Comparison of ENCODE assay signal across 8 cellular contexts in the genomic region with DNA sequence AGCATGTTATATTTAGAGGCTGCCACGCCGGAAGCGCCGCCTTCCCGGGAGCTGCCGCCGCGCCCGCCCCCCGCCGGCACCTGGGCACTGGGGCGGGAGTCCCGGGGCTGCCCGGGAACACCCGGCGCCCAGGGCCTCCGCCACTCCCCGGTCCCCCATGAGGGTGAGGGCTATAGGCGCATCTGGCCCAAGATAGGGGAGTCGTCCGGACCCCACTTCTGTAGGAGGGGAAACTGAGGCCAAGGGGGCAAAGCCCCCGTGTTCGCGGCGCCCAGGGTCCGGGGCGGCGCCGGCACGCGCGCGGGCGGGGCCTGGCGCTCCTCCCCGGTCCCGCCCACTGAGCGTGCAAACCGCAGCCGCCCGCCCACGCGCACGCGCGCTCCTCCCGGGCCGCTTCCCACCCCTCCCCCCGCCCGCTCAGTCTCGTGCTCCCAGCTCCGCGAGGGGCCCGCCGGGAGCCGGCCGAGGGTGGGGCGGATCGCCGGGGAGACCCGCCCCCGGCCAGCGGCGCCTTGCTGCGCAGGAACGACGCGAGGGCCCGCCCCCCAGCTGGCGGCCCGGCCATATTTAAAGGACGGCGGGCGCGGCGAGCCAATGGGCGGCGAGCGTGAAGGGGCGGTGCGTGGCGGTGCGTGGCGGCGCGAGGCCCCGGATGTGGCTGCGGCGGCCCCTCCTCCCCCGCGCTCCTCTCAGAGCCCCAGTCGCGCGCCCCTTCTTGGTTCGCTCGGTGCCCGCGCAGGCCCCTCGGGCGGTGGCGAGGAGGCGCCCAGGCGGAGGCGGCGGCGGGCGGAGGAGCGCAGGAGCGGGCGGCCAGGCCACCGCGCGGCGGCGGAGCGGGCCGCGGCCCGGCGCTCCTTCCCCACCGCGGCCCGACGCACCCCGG. TPM values are rescaled to one million over a fixed set of nuclear protein-coding genes. Genes with fewer than 3 reads are reported as not detected.
DNase-seq lines count a peak whose midpoint lies in the region; TF ChIP-seq lines count a peak whose summit lies in the region.

TSS of gene LSM14B (plus strand) at position 700 of the 883 bp plus-strand sequence. CDS start 192 bp downstream, outside the sequence.

- H3K9ac ChIP-seq in ES-I3 (ENCODE audit: low read depth, low read length): peak within 1 kb of the TSS; percentile 74
- H3K9ac ChIP-seq in MM.1S (ENCODE audit: low read length): peak within 1 kb of the TSS; percentile 73

- in situ Hi-C loops in HAP-1 (cut with MboI; ENCODE audit: low sequenced_read_pairs): loop anchor here (5.0 kb wide), 1 partner anchor 60 kb away; no protein-coding TSS in a partner anchor

- no peak for TF ChIP-seq CTCF in MM.1S (IDR thresholded peaks at IDR 0.05; ENCODE audit: low read length)
- TF ChIP-seq CTCF in fibroblast of the aortic adventitia (IDR thresholded peaks at IDR 0.05; ENCODE audit: insufficient read depth, low read length): no peak
- no peak for TF ChIP-seq CTCF in nephron progenitor cell (IDR thresholded peaks at IDR 0.05)

- H3K9me3 ChIP-seq in ES-I3 (ENCODE audit: control insufficient read depth, insufficient read depth, low read length): no peaks in the 10 kb centered on the region
- H3K9me3 ChIP-seq in HAP-1: no peaks in the 10 kb centered on the region
- H3K9me3 ChIP-seq in MM.1S (replicated peaks; ENCODE audit: insufficient read depth, low read length): no peaks in the 10 kb centered on the region

- H3K79me2 ChIP-seq in MM.1S (ENCODE audit: low read length): peaks cover 31% of the 10 kb centered on the region

- H3K4me1 Mint-ChIP-seq in nephron progenitor cell: peaks cover 36% of the 10 kb centered on the region
- peaks cover 44% of the 10 kb centered on the region for H3K4me1 Mint-ChIP-seq in stimulated activated naive CD8-positive, alpha-beta T cell treated with anti-CD3 and anti-CD28 coated beads, Interleukin-15, Interleukin-2, amounts not matched to agents 100 ng/mL and 50 ng/mL, for 24 hours (ENCODE audit: low read depth)

- peaks cover 10% of the 10 kb centered on the region; the same call in 1 of the 2 replicates for H4K20me1 ChIP-seq in MM.1S (ENCODE audit: insufficient read depth, low read length)

- H3K27ac ChIP-seq in MM.1S (ENCODE audit: low read length): peak within 1 kb of the TSS; percentile 74; the same call in 1 of the 2 replicates

- peak within 1 kb of the TSS; percentile 73 for H2AFZ ChIP-seq in MM.1S (ENCODE audit: low read length)

- H3K27ac Mint-ChIP-seq in nephron progenitor cell: peak within 1 kb of the TSS; percentile 42
- peak within 1 kb of the TSS; percentile 92 for H3K27ac Mint-ChIP-seq in stimulated activated naive CD8-positive, alpha-beta T cell treated with anti-CD3 and anti-CD28 coated beads, Interleukin-15, Interleukin-2, amounts not matched to agents 100 ng/mL and 50 ng/mL, for 24 hours

- peaks cover 9% of the 10 kb centered on the region for H3K4me1 ChIP-seq in ES-I3 (ENCODE audit: insufficient read depth, low read length)
- peaks cover 8% of the 10 kb centered on the region; the same call in 1 of the 2 replicates for H3K4me1 ChIP-seq in HAP-1
- H3K4me1 ChIP-seq in MM.1S (ENCODE audit: low read length): peaks cover 20% of the 10 kb centered on the region

- H3K4me3 ChIP-seq in HAP-1 (peak within 1 kb of the TSS; percentile 47), MM.1S (ENCODE audit: low read length) (peak within 1 kb of the TSS; percentile 77), fibroblast of the aortic adventitia (ENCODE audit: low read depth, low read length) (peak within 1 kb of the TSS; percentile 82)

- no peaks in the 10 kb centered on the region for H3K27me3 ChIP-seq in HAP-1 (ENCODE audit: low read depth)
- H3K27me3 ChIP-seq in MM.1S (replicated peaks; ENCODE audit: insufficient read depth, low read length): peaks cover 11% of the 10 kb centered on the region; the same call in 1 of the 2 replicates

- peak within 1 kb of the TSS; percentile 88 for H3K4me3 Mint-ChIP-seq in nephron progenitor cell
- H3K4me3 Mint-ChIP-seq in stimulated activated naive CD8-positive, alpha-beta T cell treated with anti-CD3 and anti-CD28 coated beads, Interleukin-15, Interleukin-2, amounts not matched to agents 100 ng/mL and 50 ng/mL, for 24 hours: peak within 1 kb of the TSS; percentile 86

- no peaks in the 10 kb centered on the region for H3K9me3 Mint-ChIP-seq in nephron progenitor cell
- H3K9me3 Mint-ChIP-seq in stimulated activated naive CD8-positive, alpha-beta T cell treated with anti-CD3 and anti-CD28 coated beads, Interleukin-15, Interleukin-2, amounts not matched to agents 100 ng/mL and 50 ng/mL, for 24 hours: no peaks in the 10 kb centered on the region

- DNase-seq in HAP-1 (ENCODE audit: low spot score in 2 of 2): peak; percentile 91 to 96
- peak; percentile 98 for DNase-seq in MM.1S
- peak; percentile 97 for DNase-seq in SHP77 treated with DMSO at 0.1 percent for 48 hours (lab: John Stamatoyannopoulos, UW)
- peak; percentile 99 for DNase-seq in activated effector memory CD4-positive, alpha-beta T cell treated with anti-CD3 and anti-CD28 coated beads, Interleukin-2, amount 50 U/mL, for 16 hours
- peak; percentile 95 for DNase-seq in fibroblast of the aortic adventitia (ENCODE audit: low read depth)
- peak; percentile 97 for DNase-seq in nephron progenitor cell

- H3K9me2 ChIP-seq in MM.1S (replicated peaks; ENCODE audit: insufficient read depth, low read length): no peaks in the 10 kb centered on the region

- peaks cover 15% of the 10 kb centered on the region for H3K36me3 ChIP-seq in ES-I3 (ENCODE audit: insufficient read depth, low read length)
- peaks cover 28% of the 10 kb centered on the region for H3K36me3 ChIP-seq in HAP-1 (replicated peaks)
- peaks cover 4% of the 10 kb centered on the region; the same call in 1 of the 2 replicates for H3K36me3 ChIP-seq in MM.1S (replicated peaks; ENCODE audit: insufficient read depth, low read length)

- peaks cover 6% of the 10 kb centered on the region; the same call in 1 of the 2 replicates for H3F3A ChIP-seq in MM.1S (ENCODE audit: insufficient read depth, low read length)

- H3K27me3 Mint-ChIP-seq in nephron progenitor cell (ENCODE audit: low read depth, poor library complexity): peaks cover 43% of the 10 kb centered on the region
- no peaks in the 10 kb centered on the region for H3K27me3 Mint-ChIP-seq in stimulated activated naive CD8-positive, alpha-beta T cell treated with anti-CD3 and anti-CD28 coated beads, Interleukin-15, Interleukin-2, amounts not matched to agents 100 ng/mL and 50 ng/mL, for 24 hours

- peaks cover 27% of the 10 kb centered on the region for H3K36me3 Mint-ChIP-seq in nephron progenitor cell (ENCODE audit: low read depth)
- H3K36me3 Mint-ChIP-seq in stimulated activated naive CD8-positive, alpha-beta T cell treated with anti-CD3 and anti-CD28 coated beads, Interleukin-15, Interleukin-2, amounts not matched to agents 100 ng/mL and 50 ng/mL, for 24 hours (ENCODE audit: low read depth): peaks cover 20% of the 10 kb centered on the region

- peak within 1 kb of the TSS; percentile 91 for H3K4me2 ChIP-seq in MM.1S (ENCODE audit: low read depth, low read length)

RNA-seq across cellular contexts. Expression of gene LSM14B, which starts in this region (rescaled TPM):
- 27.7 and 31.0 TPM in 2 replicates for total RNA-seq in fibroblast of the aortic adventitia (ENCODE audit: low replicate concordance)

Comparison
In these comparisons a context has a peak if more than half of its experiments do, and no peak if none do; other contexts are left out.
1. Peak in every context shown above with its lines: DNase-seq, H3K4me3 ChIP-seq and H3K27ac ChIP-seq.